ENCODE assay signal across 9 cellular contexts in the genomic region with DNA sequence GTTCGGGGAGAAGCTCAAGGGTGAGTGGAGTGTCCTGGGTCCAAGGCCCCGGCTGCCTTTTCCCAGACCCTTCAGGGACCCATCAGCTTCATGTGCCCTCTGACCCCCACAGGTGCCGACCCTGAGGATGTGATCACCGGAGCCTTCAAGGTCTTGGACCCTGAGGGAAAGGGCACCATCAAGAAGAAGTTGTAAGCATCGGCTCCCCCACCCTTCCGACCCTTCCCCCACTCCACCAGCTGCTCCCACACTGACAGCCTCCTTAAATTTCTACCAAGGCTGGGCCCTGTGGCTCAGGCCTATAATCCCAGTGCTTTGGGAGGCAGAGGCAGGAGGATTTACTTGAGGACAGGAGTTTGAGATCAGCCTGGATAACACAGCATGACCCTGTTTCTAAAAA. TPM values are rescaled to one million over a fixed set of nuclear protein-coding genes. Genes with fewer than 3 reads are reported as not detected.
A peak's percentile ranks its signal among the peaks of the same experiment; 100 is the strongest.
DNase-seq lines count a peak whose midpoint lies in the region; ATAC-seq and TF ChIP-seq lines count a peak whose summit lies in the region.
"Had no signal": no experiment of that assay in that cellular context is flagged by ENCODE, and none has a peak within 500 bp of the region (broad histone marks: within the 10 kb centered on the region; RNA-seq: fewer than 3 reads in every experiment).

No MANE protein-coding gene starts in this region.

- no peaks in the 10 kb centered on the region for H3K9me2 ChIP-seq in GM23338 (ENCODE audit: insufficient read depth)

- H3K9ac ChIP-seq in iPS-20b (ENCODE audit: low read depth, low read length) = peak overlapping the region; percentile 95; the same call in 1 of the 2 replicates

- H3K79me2 ChIP-seq in GM23338 (replicated peaks; ENCODE audit: insufficient read depth) = 0 out of 2 replicates have a peak, but pooled peaks cover 4% of the 10 kb centered on the region

- H3K4me1 Mint-ChIP-seq in GM23338 = peaks cover 26% of the 10 kb centered on the region
- peaks cover 54% of the 10 kb centered on the region for H3K4me1 Mint-ChIP-seq in stimulated activated memory B cell treated with anti-CD40 and anti-IgM and Interleukin-4, amounts not matched to agents 10 μg/mL and 1 μg/mL and 100 μg/mL, for 72 hours

- H3K4me1 ChIP-seq in GM23338 (ENCODE audit: insufficient read depth) (peaks cover 11% of the 10 kb centered on the region), iPS-20b (ENCODE audit: insufficient read depth, low read length) (peaks cover 6% of the 10 kb centered on the region)

- peak overlapping the region; percentile 100 for H3K27ac ChIP-seq in GM23338 (ENCODE audit: low read depth)
- H3K27ac ChIP-seq in VCaP = peak overlapping the region; percentile 93
- no peak overlapping the region for H3K27ac ChIP-seq in iPS-20b (ENCODE audit: low read length)

- H3K27me3 ChIP-seq in GM23338 (ENCODE audit: insufficient read depth) (no peaks in the 10 kb centered on the region), iPS-20b (ENCODE audit: insufficient read depth, low read length) (no peaks in the 10 kb centered on the region)
- H3K27me3 ChIP-seq: right atrium auricular region, SJSA1 had no signal

- peaks cover 25% of the 10 kb centered on the region for H3K27me3 Mint-ChIP-seq in GM23338 (ENCODE audit: insufficient read depth, low read depth, poor library complexity)
- H3K27me3 Mint-ChIP-seq in stimulated activated memory B cell treated with anti-CD40 and anti-IgM and Interleukin-4, amounts not matched to agents 10 μg/mL and 1 μg/mL and 100 μg/mL, for 72 hours = no peaks in the 10 kb centered on the region

- DNase-seq in GM23338 (ENCODE audit: low spot score) = no peak
- no peak for DNase-seq in NCI-H526 (lab: John Stamatoyannopoulos, UW)

- H3K4me3 ChIP-seq in GM23338 = no peak overlapping the region; the same call in 1 of the 2 replicates
- no peak overlapping the region for H3K4me3 ChIP-seq in iPS-20b (ENCODE audit: low read length)

- H3K9me3 ChIP-seq in iPS-20b (ENCODE audit: insufficient read depth, low read depth, low read length) = no peaks in the 10 kb centered on the region
- H3K9me3 ChIP-seq: right atrium auricular region, SJSA1 had no signal

- H3K36me3 ChIP-seq in GM23338 (ENCODE audit: insufficient read depth) (no peaks in the 10 kb centered on the region), iPS-20b (ENCODE audit: insufficient read depth, low read depth, low read length) (0 out of 2 replicates have a peak, but pooled peaks cover 4% of the 10 kb centered on the region)
- H3K36me3 ChIP-seq: right atrium auricular region had no signal

- H4K20me1 ChIP-seq in GM23338 (replicated peaks; ENCODE audit: insufficient read depth) = no peaks in the 10 kb centered on the region

- peaks cover 24% of the 10 kb centered on the region for H3F3A ChIP-seq in GM23338 (replicated peaks; ENCODE audit: low read depth)

- H3K4me2 ChIP-seq in GM23338 = peak overlapping the region; percentile 99

- ATAC-seq in GM23338 = no peak
- ATAC-seq in stimulated activated memory B cell treated with anti-CD40 and anti-IgM and Interleukin-4, amounts not matched to agents 10 μg/mL and 1 μg/mL and 100 μg/mL, for 72 hours = no peak
- no peak for ATAC-seq in HG03565 (IDR thresholded peaks at IDR 0.05; ENCODE audit: unreplicated experiment)
- no peak for ATAC-seq in GM21381 (IDR thresholded peaks at IDR 0.05; ENCODE audit: unreplicated experiment)

- no peaks in the 10 kb centered on the region; the same call in none of the 3 replicates for H3K9me3 Mint-ChIP-seq in GM23338
- H3K9me3 Mint-ChIP-seq in stimulated activated memory B cell treated with anti-CD40 and anti-IgM and Interleukin-4, amounts not matched to agents 10 μg/mL and 1 μg/mL and 100 μg/mL, for 72 hours = no peaks in the 10 kb centered on the region

- no peak overlapping the region for H3K27ac Mint-ChIP-seq in GM23338
- peak overlapping the region; percentile 98 for H3K27ac Mint-ChIP-seq in stimulated activated memory B cell treated with anti-CD40 and anti-IgM and Interleukin-4, amounts not matched to agents 10 μg/mL and 1 μg/mL and 100 μg/mL, for 72 hours

- TF ChIP-seq CTCF in GM23338 (conservative IDR thresholded peaks at IDR 0.05; ENCODE audit: low read depth in 2 of 2) (no peak), VCaP (conservative IDR thresholded peaks at IDR 0.05) (no peak)

- peak overlapping the region; percentile 83; the same call in 1 of the 2 replicates for H2AFZ ChIP-seq in GM23338

- H3K36me3 Mint-ChIP-seq in GM23338 (ENCODE audit: low read depth) = peaks cover 3% of the 10 kb centered on the region; the same call in 2 of the 3 replicates
- peaks cover 19% of the 10 kb centered on the region for H3K36me3 Mint-ChIP-seq in stimulated activated memory B cell treated with anti-CD40 and anti-IgM and Interleukin-4, amounts not matched to agents 10 μg/mL and 1 μg/mL and 100 μg/mL, for 72 hours

- no peak overlapping the region; the same call in 2 of the 3 replicates for H3K4me3 Mint-ChIP-seq in GM23338
- no peak overlapping the region for H3K4me3 Mint-ChIP-seq in stimulated activated memory B cell treated with anti-CD40 and anti-IgM and Interleukin-4, amounts not matched to agents 10 μg/mL and 1 μg/mL and 100 μg/mL, for 72 hours

TF ChIP-seq in GM23338, 12 proteins besides CTCF, POLR2A, EP300 and RAD21 (continues in another document):
- TF ChIP-seq ZNF114 (CRISPR knock-in tag; IDR thresholded peaks at IDR 0.05) = no peak
- TF ChIP-seq JUNB (IDR thresholded peaks at IDR 0.05; ENCODE audit: unreplicated experiment) = no peak
- no peak for TF ChIP-seq CREB1 (CRISPR knock-in tag; IDR thresholded peaks at IDR 0.05; ENCODE audit: low read depth)
- no peak for TF ChIP-seq EZH2 (IDR thresholded peaks at IDR 0.05; ENCODE audit: low read depth, unreplicated experiment)
- TF ChIP-seq EZH2phosphoT487 (IDR thresholded peaks at IDR 0.05; ENCODE audit: unreplicated experiment) = no peak
- no peak for TF ChIP-seq ZNF331 (CRISPR knock-in tag; IDR thresholded peaks at IDR 0.05; ENCODE audit: low read depth)
- no peak for TF ChIP-seq POLR2AphosphoS5 (IDR thresholded peaks at IDR 0.05; ENCODE audit: low read depth)
- TF ChIP-seq STAT1 (IDR thresholded peaks at IDR 0.05; ENCODE audit: unreplicated experiment) = no peak
- TF ChIP-seq REST (IDR thresholded peaks at IDR 0.05; ENCODE audit: unreplicated experiment) = no peak
- no peak for TF ChIP-seq NANOG (IDR thresholded peaks at IDR 0.05; ENCODE audit: borderline replicate concordance)

RNA-seq across cellular contexts. Expression of gene MYL11, which starts 1.9 kb away (rescaled TPM):
- total RNA-seq in GM23338 (2014; rRNA removed; shearing (Covaris generic)) = not detected in 2 replicates
- polyA plus RNA-seq in GM23338 (2016; fragmentation: Nextera tagmentation; extraction: Ambion mirVana) = 3.5 and 7.3 TPM in 2 replicates
- total RNA-seq: right atrium auricular region, SJSA1 had no signal

RNA-seq across cellular contexts. Expression of gene SEPTIN1, which starts 5.9 kb away (rescaled TPM):
- 0.21 and 0.35 TPM in 2 replicates for total RNA-seq in GM23338 (2014; rRNA removed; shearing (Covaris generic))
- 3.3 and 3.9 TPM in 2 replicates for polyA plus RNA-seq in GM23338 (2016; fragmentation: Nextera tagmentation; extraction: Ambion mirVana)
- total RNA-seq: SJSA1 had no signal

RNA-seq across cellular contexts. Expression of gene TBC1D10B, which starts 6.2 kb away (rescaled TPM):
- 19.6 and 30.8 TPM in 2 replicates for total RNA-seq in GM23338 (2014; rRNA removed; shearing (Covaris generic))
- polyA plus RNA-seq in GM23338 (2016; fragmentation: Nextera tagmentation; extraction: Ambion mirVana) = 13.3 TPM in 2 replicates

RNA-seq across cellular contexts. Expression of gene ZNF48, which starts 18.7 kb away (rescaled TPM):
- total RNA-seq in GM23338 (2014; rRNA removed; shearing (Covaris generic)) = 37.9 and 44.3 TPM in 2 replicates
- 4.8 and 6.2 TPM in 2 replicates for polyA plus RNA-seq in GM23338 (2016; fragmentation: Nextera tagmentation; extraction: Ambion mirVana)

RNA-seq across cellular contexts. Expression of gene CD2BP2, which starts 21.4 kb away (rescaled TPM):
- 33.9 and 38.7 TPM in 2 replicates for total RNA-seq in GM23338 (2014; rRNA removed; shearing (Covaris generic))
- 21.0 and 23.1 TPM in 2 replicates for polyA plus RNA-seq in GM23338 (2016; fragmentation: Nextera tagmentation; extraction: Ambion mirVana)
